Comparison of ENCODE assay signal across 1 cellular context in genomic region chr19:643736-644135, GRCh38.
TF ChIP-seq lines count a peak whose summit lies in the region.

No MANE protein-coding gene starts in this region.

TF ChIP-seq in HepG2, 621 proteins besides CTCF, POLR2A, EP300 and RAD21:
- TF ChIP-seq PCBP1 (IDR thresholded peaks at IDR 0.05; ENCODE audit: borderline replicate concordance, low read depth, low read length) (0 out of 2 replicates have a peak, but pooled peaks have one; percentile 48), ZNF362 (CRISPR knock-in tag; IDR thresholded peaks at IDR 0.05; ENCODE audit: borderline replicate concordance) (no peak)
